9 cellular contexts compared by ENCODE assay signal in genomic region chr1:111192643-111193519, GRCh38. TPM values are rescaled to one million over a fixed set of nuclear protein-coding genes. Genes with fewer than 3 reads are reported as not detected.
DNase-seq lines count a peak whose midpoint lies in the region; ATAC-seq and TF ChIP-seq lines count a peak whose summit lies in the region.
"Had no signal": no experiment of that assay in that cellular context is flagged by ENCODE, and none has a peak within 500 bp of the region (broad histone marks: within the 10 kb centered on the region; RNA-seq: fewer than 3 reads in every experiment).

No MANE protein-coding gene starts in this region.

- peak overlapping the region in 1 of 4 donors; percentile 13 for H3K4me3 ChIP-seq in upper lobe of left lung

- H3K4me1 ChIP-seq in upper lobe of left lung = peaks cover 41 to 72% (median 60%) of the 10 kb centered on the region in 4 donors
- H3K4me1 ChIP-seq: parathyroid adenoma had no signal

- 22 to 31% methylated on average over 10 of the region's 10 CpGs for WGBS in upper lobe of left lung, 2 donors

- no peak for TF ChIP-seq CTCF in upper lobe of left lung (IDR thresholded peaks at IDR 0.05)

- H3K9me3 Mint-ChIP-seq in activated naive CD4-positive, alpha-beta T cell treated with anti-CD3 and anti-CD28 coated beads, Interleukin-2, amount 10 ng/mL, durations not matched to agents 7 days and 5 days = no peaks in the 10 kb centered on the region
- H3K9me3 Mint-ChIP-seq in activated CD4-positive, alpha-beta memory T cell treated with anti-CD3 and anti-CD28 coated beads, Interleukin-2, amount 10 ng/mL, durations not matched to agents 7 days and 5 days = no peaks in the 10 kb centered on the region

- CTCF ChIA-PET in activated naive CD4-positive, alpha-beta T cell treated with anti-CD3 and anti-CD28 coated beads, Interleukin-2, amount 10 ng/mL, durations not matched to agents 7 days and 5 days (lab: Charles Lee) = interaction anchor here (11.1 kb wide), 1 partner anchor 26 kb away, joined by 250 read pairs; no protein-coding TSS in a partner anchor
- CTCF ChIA-PET in activated CD4-positive, alpha-beta memory T cell treated with anti-CD3 and anti-CD28 coated beads, Interleukin-2, amount 10 ng/mL, durations not matched to agents 7 days and 5 days (lab: Charles Lee) = interaction anchor here (0.7 to 1.4 kb wide), 4 partner anchors 10 to 255 kb away, joined by 3 to 4 read pairs (median 3); no protein-coding TSS in a partner anchor

- H3K27ac Mint-ChIP-seq in activated naive CD4-positive, alpha-beta T cell treated with anti-CD3 and anti-CD28 coated beads, Interleukin-2, amount 10 ng/mL, durations not matched to agents 7 days and 5 days = peak overlapping the region; percentile 63
- peak overlapping the region; percentile 84 for H3K27ac Mint-ChIP-seq in activated CD4-positive, alpha-beta memory T cell treated with anti-CD3 and anti-CD28 coated beads, Interleukin-2, amount 10 ng/mL, durations not matched to agents 7 days and 5 days

- peak in 1 of 2 donors; percentile 44 for ATAC-seq in upper lobe of left lung (ENCODE audit: low FRiP score in 2 of 2)
- ATAC-seq in GM21447 (IDR thresholded peaks at IDR 0.05; ENCODE audit: unreplicated experiment) = no peak

- no peak for DNase-seq in activated naive CD4-positive, alpha-beta T cell treated with anti-CD3 and anti-CD28 coated beads, Interleukin-2, amount 10 ng/mL, durations not matched to agents 7 days and 5 days
- no peak for DNase-seq in activated naive CD4-positive, alpha-beta T cell (lab: John Stamatoyannopoulos, UW)
- no peak for DNase-seq in activated CD4-positive, alpha-beta memory T cell treated with anti-CD3 and anti-CD28 coated beads, Interleukin-2, amount 10 ng/mL, durations not matched to agents 7 days and 5 days
- peak; percentile 21 for DNase-seq in iris pigment epithelial cell (ENCODE audit: low read depth)
- DNase-seq in upper lobe of left lung = peak in 1 of 2 donors; percentile 67
- no peak for DNase-seq in NCI-H1930 (lab: John Stamatoyannopoulos, UW)
- DNase-seq in NCI-H526 (lab: John Stamatoyannopoulos, UW) = no peak

- H3K4me3 Mint-ChIP-seq in activated naive CD4-positive, alpha-beta T cell treated with anti-CD3 and anti-CD28 coated beads, Interleukin-2, amount 10 ng/mL, durations not matched to agents 7 days and 5 days = no peak overlapping the region
- no peak overlapping the region for H3K4me3 Mint-ChIP-seq in activated CD4-positive, alpha-beta memory T cell treated with anti-CD3 and anti-CD28 coated beads, Interleukin-2, amount 10 ng/mL, durations not matched to agents 7 days and 5 days

- H3K9me3 ChIP-seq in upper lobe of left lung = no peaks in the 10 kb centered on the region

- peak in 3 of 4 donors; percentile 11 to 56 (median 33) for TF ChIP-seq EP300 in upper lobe of left lung (IDR thresholded peaks at IDR 0.05)

- peak overlapping the region; percentile 73 to 84 (median 82) for H3K27ac ChIP-seq in upper lobe of left lung
- H3K27ac ChIP-seq: parathyroid adenoma had no signal

- no peak for TF ChIP-seq POLR2A in upper lobe of left lung (IDR thresholded peaks at IDR 0.05)

- peaks cover 100% of the 10 kb centered on the region for H3K36me3 Mint-ChIP-seq in activated naive CD4-positive, alpha-beta T cell treated with anti-CD3 and anti-CD28 coated beads, Interleukin-2, amount 10 ng/mL, durations not matched to agents 7 days and 5 days
- peaks cover 100% of the 10 kb centered on the region for H3K36me3 Mint-ChIP-seq in activated CD4-positive, alpha-beta memory T cell treated with anti-CD3 and anti-CD28 coated beads, Interleukin-2, amount 10 ng/mL, durations not matched to agents 7 days and 5 days (ENCODE audit: low read depth)

- no peaks in the 10 kb centered on the region for H3K27me3 Mint-ChIP-seq in activated naive CD4-positive, alpha-beta T cell treated with anti-CD3 and anti-CD28 coated beads, Interleukin-2, amount 10 ng/mL, durations not matched to agents 7 days and 5 days
- H3K27me3 Mint-ChIP-seq in activated CD4-positive, alpha-beta memory T cell treated with anti-CD3 and anti-CD28 coated beads, Interleukin-2, amount 10 ng/mL, durations not matched to agents 7 days and 5 days = no peaks in the 10 kb centered on the region

- peaks cover 99% of the 10 kb centered on the region for H3K4me1 Mint-ChIP-seq in activated naive CD4-positive, alpha-beta T cell treated with anti-CD3 and anti-CD28 coated beads, Interleukin-2, amount 10 ng/mL, durations not matched to agents 7 days and 5 days
- H3K4me1 Mint-ChIP-seq in activated CD4-positive, alpha-beta memory T cell treated with anti-CD3 and anti-CD28 coated beads, Interleukin-2, amount 10 ng/mL, durations not matched to agents 7 days and 5 days = peaks cover 95% of the 10 kb centered on the region

- peaks cover 5 to 48% (median 26%) of the 10 kb centered on the region in 4 donors for H3K36me3 ChIP-seq in upper lobe of left lung

- no peaks in the 10 kb centered on the region for H3K27me3 ChIP-seq in upper lobe of left lung

- POLR2A ChIA-PET in activated CD4-positive, alpha-beta memory T cell treated with anti-CD3 and anti-CD28 coated beads, Interleukin-2, amount 10 ng/mL, durations not matched to agents 7 days and 5 days (lab: Charles Lee) = interaction anchor here (1.0 to 14.7 kb wide), 6 partner anchors 7 to 139 kb away, joined by 3 to 590 read pairs (median 6); partner anchors contain the start of gene DENND2D

RNA-seq across cellular contexts. Expression of gene DENND2D, which starts 7.6 kb away (rescaled TPM):
- total RNA-seq in activated CD4-positive, alpha-beta memory T cell treated with anti-CD3 and anti-CD28 coated beads, Interleukin-2, amount 10 ng/mL, durations not matched to agents 7 days and 5 days = 100 to 1,000 TPM; 207 to 210 TPM
- total RNA-seq in upper lobe of left lung = 100 to 1,000 TPM in 1 of 6 donors, 10 to 100 TPM in 5; 44.4 to 154 (median 64.8) TPM

RNA-seq across cellular contexts. Expression of gene CHI3L2, which starts 34.6 kb away (rescaled TPM):
- 1 to 10 TPM; 8.5 to 9.0 TPM for total RNA-seq in activated CD4-positive, alpha-beta memory T cell treated with anti-CD3 and anti-CD28 coated beads, Interleukin-2, amount 10 ng/mL, durations not matched to agents 7 days and 5 days
- 100 to 1,000 TPM in 1 of 6 donors, 10 to 100 TPM in 4, 1 to 10 TPM in 1; 2.1 to 115 (median 21.3) TPM for total RNA-seq in upper lobe of left lung

RNA-seq across cellular contexts. Expression of gene CEPT1, which starts 52.9 kb away (rescaled TPM):
- total RNA-seq in activated CD4-positive, alpha-beta memory T cell treated with anti-CD3 and anti-CD28 coated beads, Interleukin-2, amount 10 ng/mL, durations not matched to agents 7 days and 5 days = 10 to 100 TPM; 31.0 to 32.5 TPM
- total RNA-seq in upper lobe of left lung = 10 to 100 TPM; 27.2 to 71.7 (median 35.3) TPM

RNA-seq across cellular contexts. Expression of gene DRAM2, which starts 53.0 kb away (rescaled TPM):
- total RNA-seq in activated CD4-positive, alpha-beta memory T cell treated with anti-CD3 and anti-CD28 coated beads, Interleukin-2, amount 10 ng/mL, durations not matched to agents 7 days and 5 days = 10 to 100 TPM; 33.0 to 38.0 TPM
- total RNA-seq in upper lobe of left lung = 10 to 100 TPM; 16.1 to 56.9 (median 40.3) TPM
